8 cellular contexts compared by ENCODE assay signal in genomic region chr6:29722773-29723665, GRCh38. TPM values are rescaled to one million over a fixed set of nuclear protein-coding genes. Genes with fewer than 3 reads are reported as not detected.
DNase-seq lines count a peak whose midpoint lies in the region; ATAC-seq and TF ChIP-seq lines count a peak whose summit lies in the region.

HLA-F (plus strand) TSS chr6:29723434; CDS start chr6:29723464, 30 bp downstream.

- ATAC-seq in GM19328 (IDR thresholded peaks at IDR 0.05; ENCODE audit: unreplicated experiment), result peak; percentile 83
- ATAC-seq in HG03460 (IDR thresholded peaks at IDR 0.05; ENCODE audit: unreplicated experiment), result peak; percentile 85

- peak in 13 of 14 donors; percentile 23 to 79 (median 60) for DNase-seq in C1 segment of cervical spinal cord (lab: John Stamatoyannopoulos, UW)
- peak; percentile 75 for DNase-seq in activated naive CD4-positive, alpha-beta T cell treated with anti-CD3 and anti-CD28 coated beads, Interleukin-2, amount 50 U/mL, for 16 hours
- DNase-seq in glomerular endothelial cell (ENCODE audit: extremely low read depth, low read depth, low spot score), result peak; percentile 41
- peak in 55 of 56 donors; percentile 26 to 94 (median 69) for DNase-seq in nucleus accumbens (lab: John Stamatoyannopoulos, UW)

- peak; percentile 47 for TF ChIP-seq POLR2A in Raji (IDR thresholded peaks at IDR 0.05; ENCODE audit: insufficient read depth, low read depth, low read length)

- TF ChIP-seq CTCF in subcutaneous adipose tissue (IDR thresholded peaks at IDR 0.05; ENCODE audit: low read depth), result no peak

RNA-seq across cellular contexts. Expression of gene HLA-F, which starts in this region (rescaled TPM):
- total RNA-seq in glomerular endothelial cell, result 11.2 and 33.7 TPM in 2 replicates
- total RNA-seq in subcutaneous adipose tissue, result 100 to 1,000 TPM in 1 of 4 donors, 10 to 100 TPM in 3; 27.6 to 122 (median 85.8) TPM

Comparison
In these comparisons a context has a peak if more than half of its experiments do, and no peak if none do; other contexts are left out.
1. Peak in every context shown above with its lines: DNase-seq and ATAC-seq.